15 cellular contexts compared by ENCODE assay signal in the genomic region with DNA sequence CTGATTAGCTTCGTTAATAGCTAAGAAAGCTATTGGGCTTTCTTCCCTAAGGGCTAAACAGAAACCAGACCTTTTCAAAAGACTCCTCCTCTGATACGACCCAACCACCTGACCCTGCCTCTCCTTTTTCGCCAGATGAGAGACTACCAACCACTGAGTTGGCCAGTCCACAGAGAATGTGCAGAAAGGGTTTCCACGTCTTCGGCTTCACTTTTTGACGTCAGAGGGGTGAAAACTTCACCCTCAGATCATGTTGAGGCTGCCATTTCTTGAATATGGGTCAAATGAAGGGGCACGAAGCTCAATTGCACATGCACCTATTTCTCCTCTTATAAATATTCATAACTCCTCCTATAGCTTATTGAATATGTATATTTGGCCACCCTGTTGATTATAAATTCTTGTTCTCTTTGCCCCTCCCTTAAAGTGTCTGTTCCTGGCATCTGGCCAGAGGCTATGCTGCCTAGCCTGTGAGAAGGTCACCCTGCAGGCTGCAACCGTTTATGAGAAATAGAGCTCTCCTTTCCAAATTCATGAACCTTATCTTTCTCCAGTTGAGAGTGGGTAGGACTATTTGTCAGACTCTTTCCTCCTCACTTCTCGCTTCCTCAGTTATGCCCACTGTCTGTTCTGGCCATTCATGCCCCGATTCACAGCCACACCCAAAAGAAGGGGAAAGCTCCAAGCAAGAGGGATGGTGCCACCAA.
"Had no signal": no experiment of that assay in that cellular context is flagged by ENCODE, and none has a peak within 500 bp of the region (broad histone marks: within the 10 kb centered on the region; RNA-seq: fewer than 3 reads in every experiment).

No MANE protein-coding gene starts in this region.

- H3K27me3 ChIP-seq: esophagus squamous epithelium, tibial artery had no signal

- DNase-seq: activated CD4-positive, alpha-beta T cell treated with anti-CD3 and anti-CD28 coated beads, Interleukin-2, amount 50 U/mL, for 48 hours; activated naive CD4-positive, alpha-beta T cell treated with anti-CD3 and anti-CD28 coated beads for 36 hours; caudate nucleus; esophagus squamous epithelium; hypothalamus; left ventricle myocardium superior; stimulated activated CD4-positive, alpha-beta T cell treated with anti-CD3 and anti-CD28 coated beads, Interleukin-2, amount 100 ng/mL, for 48 hours; stimulated activated naive B cell treated with anti-CD40 and anti-IgM and Interleukin-4, amounts not matched to agents 10 μg/mL and 1 μg/mL and 100 μg/mL, for 72 hours; T-helper 1 cell; T1000; tibial artery; WERI-Rb-1 had no signal

- H3K9me3 ChIP-seq: esophagus squamous epithelium, tibial artery had no signal

- ATAC-seq: activated T-helper 17 cell treated with anti-CD3 and anti-CD28 coated beads, Interleukin-2, amount 50 U/mL, for 72 hours; left ventricle myocardium superior; stimulated activated naive B cell treated with anti-CD40 and anti-IgM and Interleukin-4, amounts not matched to agents 10 μg/mL and 1 μg/mL and 100 μg/mL, for 72 hours had no signal

- H3K36me3 ChIP-seq: esophagus squamous epithelium, tibial artery, WERI-Rb-1 had no signal

- H3K27ac ChIP-seq: esophagus squamous epithelium, tibial artery, WERI-Rb-1 had no signal

- FAIRE-seq: colon, urothelium cell line had no signal

- H3K4me1 ChIP-seq: esophagus squamous epithelium, tibial artery had no signal

- H3K4me3 ChIP-seq: esophagus squamous epithelium, tibial artery had no signal
